In genomic region chr19:51692065-51692915, GRCh38 we compare ENCODE assay signal across 13 cellular contexts. TPM values are rescaled to one million over a fixed set of nuclear protein-coding genes. Genes with fewer than 3 reads are reported as not detected.
A peak's percentile ranks its signal among the peaks of the same experiment; 100 is the strongest.
DNase-seq lines count a peak whose midpoint lies in the region; ATAC-seq and TF ChIP-seq lines count a peak whose summit lies in the region.
"Had no signal": no experiment of that assay in that cellular context is flagged by ENCODE, and none has a peak within 500 bp of the region (broad histone marks: within the 10 kb centered on the region; RNA-seq: fewer than 3 reads in every experiment).

No MANE protein-coding gene starts in this region.

- H3K9me3 ChIP-seq in HUES64 (ENCODE audit: insufficient read depth, low read depth, low read length): no peaks in the 10 kb centered on the region
- H3K9me3 ChIP-seq in mammary epithelial cell (replicated peaks; ENCODE audit: insufficient read depth, low read length): no peaks in the 10 kb centered on the region
- H3K9me3 ChIP-seq in mesodermal cell (ENCODE audit: control insufficient read depth, low read length): no peaks in the 10 kb centered on the region
- H3K9me3 ChIP-seq in tibial artery: no peaks in the 10 kb centered on the region
- H3K9me3 ChIP-seq: colonic mucosa had no signal

- in situ Hi-C loops in mammary epithelial cell (cut with MboI; ENCODE audit: low sequenced_read_pairs in 2 of 2): no loop called here

- ATAC-seq in HG03521 (IDR thresholded peaks at IDR 0.05; ENCODE audit: unreplicated experiment): no peak
- ATAC-seq: activated CD8-positive, alpha-beta memory T cell treated with anti-CD3 and anti-CD28 coated beads, Interleukin-2, amount 10 ng/mL, durations not matched to agents 7 days and 5 days had no signal

- peaks cover 17% of the 10 kb centered on the region; the same call in 1 of the 2 replicates for H3K36me3 ChIP-seq in HUES64 (ENCODE audit: insufficient read depth, low read length)
- H3K36me3 ChIP-seq in mammary epithelial cell (ENCODE audit: insufficient read depth, low read length): peaks cover 13% of the 10 kb centered on the region
- H3K36me3 ChIP-seq in mesodermal cell (ENCODE audit: control insufficient read depth, insufficient read depth, low read length): peaks cover 54% of the 10 kb centered on the region
- peaks cover 5 to 47% (median 32%) of the 10 kb centered on the region in 3 donors for H3K36me3 ChIP-seq in tibial artery
- H3K36me3 ChIP-seq: colonic mucosa had no signal

- intact Hi-C loops in mammary epithelial cell (cut with micrococcal nuclease): no loop called here
- intact Hi-C loops in tibial artery (cut with DNase I; ENCODE audit: low total_unique reads): no loop called here

- 86% methylated on average over 26 of the region's 26 CpGs for WGBS in HUES64
- 54% methylated on average over 10 of the region's 26 CpGs for WGBS in mammary epithelial cell (ENCODE audit: low coverage, missing lambda C conversion rate)
- 85 to 89% methylated on average over 18 to 19 of the region's 26 CpGs for WGBS in mesodermal cell (ENCODE audit: insufficient coverage in 2 of 2), 2 experiments

- H3K27me3 ChIP-seq in HUES64 (ENCODE audit: insufficient read depth, low read length) (no peaks in the 10 kb centered on the region), mammary epithelial cell (ENCODE audit: insufficient read depth, low read length) (no peaks in the 10 kb centered on the region), tibial artery (no peaks in the 10 kb centered on the region)

- no peak overlapping the region for H2AFZ ChIP-seq in mammary epithelial cell (ENCODE audit: low read depth, low read length)

- no peak for DNase-seq in mammary epithelial cell
- DNase-seq in tibial artery: no peak
- DNase-seq in NCI-H1694 (lab: John Stamatoyannopoulos, UW): no peak
- DNase-seq in stimulated activated CD4-positive, alpha-beta T cell treated with anti-CD3 and anti-CD28 coated beads, Interleukin-2, amount 100 ng/mL, for 48 hours: no peak
- DNase-seq: activated CD8-positive, alpha-beta memory T cell treated with anti-CD3 and anti-CD28 coated beads, Interleukin-2, amount 10 ng/mL, durations not matched to agents 7 days and 5 days; colonic mucosa; islet precursor cell; NCI-H1105; stimulated activated CD4-positive, alpha-beta T cell treated with anti-CD3 and anti-CD28 coated beads, Interleukin-1b, Interleukin-23, amount 100 ng/mL, for 48 hours had no signal

- TF ChIP-seq CTCF in mammary epithelial cell (conservative IDR thresholded peaks at IDR 0.05 in 1 of 2, IDR thresholded peaks at IDR 0.05 in 1 of 2; ENCODE audit: extremely low read depth in 1 of 2, insufficient read depth in 1 of 2, low read depth in 1 of 2, low read length in 2 of 2) (no peak), tibial artery (IDR thresholded peaks at IDR 0.05) (no peak)

- H3K9ac ChIP-seq in HUES64 (ENCODE audit: low read depth, low read length) (no peak overlapping the region), mammary epithelial cell (ENCODE audit: insufficient read depth, low read length) (no peak overlapping the region)

- H3K4me1 ChIP-seq in HUES64 (ENCODE audit: insufficient read depth, low read length): peaks cover 13% of the 10 kb centered on the region
- H3K4me1 ChIP-seq in mammary epithelial cell (ENCODE audit: insufficient read depth, low read length): peaks cover 14% of the 10 kb centered on the region
- peaks cover 23% of the 10 kb centered on the region for H3K4me1 ChIP-seq in mesodermal cell (ENCODE audit: control insufficient read depth, insufficient read depth, low read length, poor library complexity, severe bottlenecking)
- peaks cover 0 to 44% (median 34%) of the 10 kb centered on the region in 4 donors for H3K4me1 ChIP-seq in tibial artery
- H3K4me1 ChIP-seq: colonic mucosa had no signal

- H3K27ac ChIP-seq in HUES64 (ENCODE audit: low read depth, low read length) (no peak overlapping the region), mammary epithelial cell (ENCODE audit: insufficient read depth, low read depth, low read length) (no peak overlapping the region), mesodermal cell (ENCODE audit: low read depth, low read length, severe bottlenecking) (no peak overlapping the region), tibial artery (peak overlapping the region; percentile 94 to 100)

- no peaks in the 10 kb centered on the region for H4K20me1 ChIP-seq in mammary epithelial cell (ENCODE audit: insufficient read depth, low read length)

- H3K4me3 ChIP-seq in HUES64 (ENCODE audit: low read length) (peak overlapping the region; percentile 88), mammary epithelial cell (replicated peaks in 1 of 3; ENCODE audit: insufficient read depth in 1 of 3, low read depth in 2 of 3, low read length in 3 of 3) (peak overlapping the region in 1 of 3 experiments; percentile 82), mesodermal cell (ENCODE audit: extremely low read depth, insufficient read depth, low read length, poor library complexity, severe bottlenecking) (peak overlapping the region; percentile 8), tibial artery (peak overlapping the region; percentile 71 to 97)

- H3K4me2 ChIP-seq in mammary epithelial cell (ENCODE audit: insufficient read depth, low read depth, low read length): peak overlapping the region; percentile 97

- CTCF ChIA-PET in mammary epithelial cell (lab: Charles Lee; ENCODE audit: low non-redundant PET): no interaction called here

- H3K79me2 ChIP-seq in mammary epithelial cell (ENCODE audit: insufficient read depth, low read length): peaks cover 90% of the 10 kb centered on the region

- BruUV-seq in mammary epithelial cell (replicated peaks; lab: Mats Ljungman, UMichigan): no TSS peak

- dilution Hi-C loops in mammary epithelial cell (cut with HindIII; ENCODE audit: low sequenced_read_pairs): no loop called here

RNA-seq across cellular contexts. Expression of gene SPACA6, which starts 0.8 kb away (rescaled TPM):
- polyA plus RNA-seq in HUES64 (2013, experiment 1 of 2): 5.1 TPM
- 4.2 TPM for polyA plus RNA-seq in HUES64 (2013, experiment 2 of 2)
- 10 to 100 TPM in 1 of 2 donors, 1 to 10 TPM in 1; 3.7 to 16.1 TPM for total RNA-seq in mammary epithelial cell
- polyA plus RNA-seq in mammary epithelial cell: 5.2 TPM
- polyA minus RNA-seq in mammary epithelial cell: 1.2 TPM
- 14.6 TPM for polyA plus RNA-seq in mesodermal cell (2013, experiment 1 of 2)
- 13.1 TPM for polyA plus RNA-seq in mesodermal cell (2013, experiment 2 of 2)

RNA-seq across cellular contexts. Expression of gene HAS1, which starts 31.5 kb away (rescaled TPM):
- polyA plus RNA-seq in HUES64 (2013, experiment 1 of 2): not detected
- not detected for polyA plus RNA-seq in HUES64 (2013, experiment 2 of 2)
- under 1 TPM in 1 of 2 donors, not detected in 1; 0.82 TPM for total RNA-seq in mammary epithelial cell
- 0.05 TPM for polyA plus RNA-seq in mammary epithelial cell
- not detected for polyA minus RNA-seq in mammary epithelial cell
- not detected for polyA plus RNA-seq in mesodermal cell (2013, experiment 1 of 2)
- polyA plus RNA-seq in mesodermal cell (2013, experiment 2 of 2): not detected
- total RNA-seq: activated CD8-positive, alpha-beta memory T cell treated with anti-CD3 and anti-CD28 coated beads, Interleukin-2, amount 10 ng/mL, durations not matched to agents 7 days and 5 days; SK-MEL-5 had no signal

RNA-seq across cellular contexts. Expression of gene SIGLEC14, which starts 45.7 kb away (rescaled TPM):
- not detected for polyA plus RNA-seq in HUES64 (2013, experiment 1 of 2)
- not detected for polyA plus RNA-seq in HUES64 (2013, experiment 2 of 2)
- total RNA-seq in mammary epithelial cell: not detected
- polyA plus RNA-seq in mammary epithelial cell: 0.03 TPM
- polyA minus RNA-seq in mammary epithelial cell: not detected
- polyA plus RNA-seq in mesodermal cell (2013, experiment 1 of 2): not detected
- polyA plus RNA-seq in mesodermal cell (2013, experiment 2 of 2): not detected
- total RNA-seq: SK-MEL-5 had no signal

RNA-seq across cellular contexts. Expression of gene FPR1, which starts 59.4 kb away (rescaled TPM):
- polyA plus RNA-seq in HUES64 (2013, experiment 1 of 2): not detected
- polyA plus RNA-seq in HUES64 (2013, experiment 2 of 2): not detected
- under 1 TPM; under 0.01 to 0.31 TPM for total RNA-seq in mammary epithelial cell
- polyA plus RNA-seq in mammary epithelial cell: 1.2 TPM
- 19.9 TPM for polyA minus RNA-seq in mammary epithelial cell
- polyA plus RNA-seq in mesodermal cell (2013, experiment 1 of 2): not detected
- not detected for polyA plus RNA-seq in mesodermal cell (2013, experiment 2 of 2)
- total RNA-seq: activated CD8-positive, alpha-beta memory T cell treated with anti-CD3 and anti-CD28 coated beads, Interleukin-2, amount 10 ng/mL, durations not matched to agents 7 days and 5 days; SK-MEL-5 had no signal

Comparison
In these comparisons a context has a peak if more than half of its experiments do, and no peak if none do; other contexts are left out.
1. H3K27ac ChIP-seq: peak in tibial artery (2 of 2); none in HUES64 (single experiment), mammary epithelial cell (single experiment) and mesodermal cell (single experiment).